Comparison of ENCODE assay signal across 16 cellular contexts in genomic region chr16:48232459-48233040, GRCh38. TPM values are rescaled to one million over a fixed set of nuclear protein-coding genes. Genes with fewer than 3 reads are reported as not detected.
DNase-seq lines count a peak whose midpoint lies in the region; ATAC-seq and TF ChIP-seq lines count a peak whose summit lies in the region.
"Had no signal": no experiment of that assay in that cellular context is flagged by ENCODE, and none has a peak within 500 bp of the region (broad histone marks: within the 10 kb centered on the region; RNA-seq: fewer than 3 reads in every experiment).

No MANE protein-coding gene starts in this region.

- in situ Hi-C loops in IMR-90 (cut with MboI; ENCODE audit: low sequenced_read_pairs), result no loop called here

- H2AK9ac ChIP-seq in IMR-90 (replicated peaks; ENCODE audit: low read depth, low read length, poor library complexity), result no peak overlapping the region

- TF ChIP-seq POLR2A in IMR-90 (IDR thresholded peaks at IDR 0.05; ENCODE audit: low read depth, low read length), result no peak

- H3K27me3 Mint-ChIP-seq in activated CD4-positive, alpha-beta T cell treated with anti-CD3 and anti-CD28 coated beads, Interleukin-2, amount 10 ng/mL, durations not matched to agents 7 days and 5 days, result no peaks in the 10 kb centered on the region
- H3K27me3 Mint-ChIP-seq in naive thymus-derived CD4-positive, alpha-beta T cell, result peaks cover 6 to 10% (median 7%) of the 10 kb centered on the region in 5 donors

- H3K56ac ChIP-seq in IMR-90 (ENCODE audit: extremely low read depth, insufficient read depth, low read length), result no peak overlapping the region

- no peak for TF ChIP-seq RAD21 in IMR-90 (IDR thresholded peaks at IDR 0.05; ENCODE audit: low read length)

- no peak overlapping the region for H2BK15ac ChIP-seq in IMR-90 (ENCODE audit: low read depth, low read length)

- dilution Hi-C loops in IMR-90 (cut with HindIII; ENCODE audit: low sequenced_read_pairs, unreplicated experiment), result no loop called here

- POLR2A ChIA-PET in activated CD4-positive, alpha-beta T cell treated with anti-CD3 and anti-CD28 coated beads, Interleukin-2, amount 10 ng/mL, durations not matched to agents 7 days and 5 days (lab: Charles Lee), result interaction anchor here (1.1 kb wide), 1 partner anchor 391 kb away, joined by 3 read pairs; no protein-coding TSS in a partner anchor
- POLR2A ChIA-PET in IMR-90 (lab: Charles Lee; ENCODE audit: unreplicated experiment), result no interaction called here
- POLR2A ChIA-PET in naive thymus-derived CD4-positive, alpha-beta T cell (lab: Charles Lee), result no interaction called here
- POLR2A ChIA-PET in GM10248 (lab: Yijun Ruan, JAX), result no interaction called here

- H3K9me3 ChIP-seq in IMR-90 (ENCODE audit: control insufficient read depth, insufficient read depth, low read length), result no peaks in the 10 kb centered on the region
- no peaks in the 10 kb centered on the region for H3K9me3 ChIP-seq in mucosa of descending colon
- no peaks in the 10 kb centered on the region for H3K9me3 ChIP-seq in naive thymus-derived CD4-positive, alpha-beta T cell (ENCODE audit: control insufficient read depth in 2 of 3, low read length in 3 of 3)
- H3K9me3 ChIP-seq: body of pancreas, tibial artery had no signal

- BruUV-seq in IMR-90 (replicated peaks; lab: Mats Ljungman, UMichigan), result no TSS peak

- H3K4me1 Mint-ChIP-seq in activated CD4-positive, alpha-beta T cell treated with anti-CD3 and anti-CD28 coated beads, Interleukin-2, amount 10 ng/mL, durations not matched to agents 7 days and 5 days, result peaks cover 22% of the 10 kb centered on the region
- H3K4me1 Mint-ChIP-seq in naive thymus-derived CD4-positive, alpha-beta T cell, result peaks cover 0 to 21% (median 0%) of the 10 kb centered on the region in 7 donors
- H3K4me1 Mint-ChIP-seq: natural killer cell had no signal

- no peaks in the 10 kb centered on the region for H3K36me3 ChIP-seq in IMR-90 (ENCODE audit: control insufficient read depth, insufficient read depth, low read length)
- no peaks in the 10 kb centered on the region for H3K36me3 ChIP-seq in mucosa of descending colon (ENCODE audit: low read depth)
- no peaks in the 10 kb centered on the region for H3K36me3 ChIP-seq in naive thymus-derived CD4-positive, alpha-beta T cell (ENCODE audit: control insufficient read depth in 2 of 3, insufficient read depth in 3 of 3, low read length in 3 of 3)
- H3K36me3 ChIP-seq: tibial artery had no signal

- WGBS in IMR-90 (ENCODE audit: extremely low coverage in 2 of 2, insufficient read length in 1 of 2), 2 experiments, result no CpG with 5 or more reads among the region's 2 CpGs

- no peak overlapping the region for H2AFZ ChIP-seq in IMR-90 (replicated peaks; ENCODE audit: low read length, poor library complexity)
- H2AFZ ChIP-seq: PC-9 had no signal

- no peak overlapping the region for H2BK120ac ChIP-seq in IMR-90 (ENCODE audit: low read depth, low read length)

- no peak overlapping the region for H2BK20ac ChIP-seq in IMR-90 (ENCODE audit: low read depth, low read length)

- no peaks in the 10 kb centered on the region for H3K9me3 Mint-ChIP-seq in activated CD4-positive, alpha-beta T cell treated with anti-CD3 and anti-CD28 coated beads, Interleukin-2, amount 10 ng/mL, durations not matched to agents 7 days and 5 days
- H3K9me3 Mint-ChIP-seq in naive thymus-derived CD4-positive, alpha-beta T cell, result peaks cover 0 to 1% (median 0%) of the 10 kb centered on the region in 11 donors
- H3K9me3 Mint-ChIP-seq: CD4-positive, alpha-beta T cell; natural killer cell had no signal

- no peak overlapping the region for H3K27ac ChIP-seq in IMR-90 (ENCODE audit: insufficient read depth, low read length)
- H3K27ac ChIP-seq in naive thymus-derived CD4-positive, alpha-beta T cell (ENCODE audit: low read depth, low read length), result no peak overlapping the region
- H3K27ac ChIP-seq: body of pancreas, dorsolateral prefrontal cortex, PC-9, tibial artery had no signal

- DNase-seq in activated CD4-positive, alpha-beta T cell treated with anti-CD3 and anti-CD28 coated beads, Interleukin-2, amount 10 ng/mL, durations not matched to agents 7 days and 5 days, result no peak
- no peak for DNase-seq in activated CD4-positive, alpha-beta T cell treated with anti-CD3 and anti-CD28 coated beads, Interleukin-2, amount 50 U/mL, for 4 hours
- DNase-seq in IMR-90, result peak; percentile 38
- DNase-seq in activated naive CD4-positive, alpha-beta T cell treated with anti-CD3 and anti-CD28 coated beads, Interleukin-2, amount 50 U/mL, for 16 hours, result peak; percentile 20
- no peak for DNase-seq in mucosa of descending colon
- DNase-seq in naive thymus-derived CD4-positive, alpha-beta T cell, result no peak
- DNase-seq in GM10248 (ENCODE audit: extremely low spot score), result no peak
- DNase-seq: natural killer cell, NCI-H2029 treated with DMSO at 0.1 percent for 48 hours, NCI-H524 treated with DMSO at 0.1 percent for 48 hours, tibial artery had no signal

- H3K27me3 ChIP-seq in IMR-90 (ENCODE audit: control insufficient read depth, insufficient read depth, low read length), result peaks cover 6% of the 10 kb centered on the region
- no peaks in the 10 kb centered on the region for H3K27me3 ChIP-seq in naive thymus-derived CD4-positive, alpha-beta T cell (ENCODE audit: control insufficient read depth in 2 of 2, insufficient read depth in 2 of 2, low read length in 2 of 2)
- H3K27me3 ChIP-seq: body of pancreas, dorsolateral prefrontal cortex, tibial artery had no signal

- H3K4me3 Mint-ChIP-seq in activated CD4-positive, alpha-beta T cell treated with anti-CD3 and anti-CD28 coated beads, Interleukin-2, amount 10 ng/mL, durations not matched to agents 7 days and 5 days, result no peak overlapping the region
- H3K4me3 Mint-ChIP-seq in naive thymus-derived CD4-positive, alpha-beta T cell, result peak overlapping the region in 1 of 10 donors; percentile 48
- H3K4me3 Mint-ChIP-seq: CD4-positive, alpha-beta T cell; natural killer cell had no signal

- H4K20me1 ChIP-seq in IMR-90 (ENCODE audit: insufficient read depth, low read length), result no peaks in the 10 kb centered on the region

- CTCF ChIA-PET in activated CD4-positive, alpha-beta T cell treated with anti-CD3 and anti-CD28 coated beads, Interleukin-2, amount 10 ng/mL, durations not matched to agents 7 days and 5 days (lab: Charles Lee), result interaction anchor here (0.6 to 3.9 kb wide), 5 partner anchors 183 to 398 kb away, joined by 4 to 17 read pairs (median 7); no protein-coding TSS in a partner anchor
- CTCF ChIA-PET in IMR-90 (lab: Yijun Ruan, JAX), result interaction anchor here (1.0 to 2.3 kb wide), 3 partner anchors 12 to 391 kb away, joined by 3 to 7 read pairs (median 5); no protein-coding TSS in a partner anchor
- CTCF ChIA-PET in naive thymus-derived CD4-positive, alpha-beta T cell (lab: Charles Lee), result interaction anchor here (1.0 to 1.2 kb wide), 2 partner anchors 391 to 399 kb away, joined by 3 read pairs; no protein-coding TSS in a partner anchor
- CTCF ChIA-PET in GM10248 (lab: Yijun Ruan, JAX), result interaction anchor here (1.0 to 6.1 kb wide), 14 partner anchors 9 to 404 kb away, joined by 3 to 73 read pairs (median 4); partner anchors contain the start of gene ABCC11

- no peaks in the 10 kb centered on the region for H3K36me3 Mint-ChIP-seq in activated CD4-positive, alpha-beta T cell treated with anti-CD3 and anti-CD28 coated beads, Interleukin-2, amount 10 ng/mL, durations not matched to agents 7 days and 5 days (ENCODE audit: low read depth)
- H3K36me3 Mint-ChIP-seq in naive thymus-derived CD4-positive, alpha-beta T cell, result peaks cover 0 to 4% (median 0%) of the 10 kb centered on the region in 5 donors
- H3K36me3 Mint-ChIP-seq: natural killer cell had no signal

- H3K9me1 ChIP-seq in IMR-90 (ENCODE audit: insufficient read depth, low read length), result no peaks in the 10 kb centered on the region; the same call in 1 of the 2 replicates

- no peak overlapping the region for H4K5ac ChIP-seq in IMR-90 (ENCODE audit: low read depth, low read length)

- intact Hi-C loops in IMR-90 (cut with micrococcal nuclease), result loop anchor here (1.0 to 2.0 kb wide), 3 partner anchors 310 to 398 kb away; no protein-coding TSS in a partner anchor
- intact Hi-C loops in mucosa of descending colon (cut with DNase I, micrococcal nuclease), result no loop called here
- intact Hi-C loops in naive thymus-derived CD4-positive, alpha-beta T cell (cut with micrococcal nuclease), result loop anchor here (1.0 to 10.0 kb wide), 3 partner anchors 322 to 398 kb away; no protein-coding TSS in a partner anchor

- peak overlapping the region; percentile 81 for H3K27ac Mint-ChIP-seq in activated CD4-positive, alpha-beta T cell treated with anti-CD3 and anti-CD28 coated beads, Interleukin-2, amount 10 ng/mL, durations not matched to agents 7 days and 5 days
- H3K27ac Mint-ChIP-seq in naive thymus-derived CD4-positive, alpha-beta T cell, result peak overlapping the region in 1 of 9 donors; percentile 56
- H3K27ac Mint-ChIP-seq: CD4-positive, alpha-beta T cell; natural killer cell had no signal

- no peak overlapping the region for H4K8ac ChIP-seq in IMR-90 (ENCODE audit: low read depth in 2 of 2, low read length in 2 of 2)

- H3K14ac ChIP-seq in IMR-90 (replicated peaks; ENCODE audit: low read depth, low read length), result no peak overlapping the region

- H4K91ac ChIP-seq in IMR-90 (ENCODE audit: insufficient read depth, low read depth, low read length), result no peak overlapping the region

- no peak overlapping the region for H3K23ac ChIP-seq in IMR-90 (ENCODE audit: low read depth, low read length)

- ATAC-seq in IMR-90 (ENCODE audit: low read depth) (peak; percentile 63), mucosa of descending colon (peak; percentile 15), GM18520 (IDR thresholded peaks at IDR 0.05; ENCODE audit: unreplicated experiment) (no peak)
- no peak for ATAC-seq in naive thymus-derived CD4-positive, alpha-beta T cell
- ATAC-seq: body of pancreas had no signal

- no peak overlapping the region for H2AK5ac ChIP-seq in IMR-90 (ENCODE audit: low read depth, low read length)

- H3K4me1 ChIP-seq in IMR-90 (ENCODE audit: control insufficient read depth, insufficient read depth, low read length) (0 out of 2 replicates have a peak, but pooled peaks cover 1% of the 10 kb centered on the region), mucosa of descending colon (ENCODE audit: low read depth) (no peaks in the 10 kb centered on the region)
- H3K4me1 ChIP-seq in naive thymus-derived CD4-positive, alpha-beta T cell (ENCODE audit: control insufficient read depth in 2 of 2, insufficient read depth in 2 of 2, low read length in 2 of 2), result no peaks in the 10 kb centered on the region
- H3K4me1 ChIP-seq: body of pancreas, tibial artery had no signal

- H3K4me3 ChIP-seq in IMR-90 (ENCODE audit: insufficient read depth, low read depth, low read length) (no peak overlapping the region), mucosa of descending colon (no peak overlapping the region)
- H3K4me3 ChIP-seq in naive thymus-derived CD4-positive, alpha-beta T cell (ENCODE audit: low read length), result no peak overlapping the region
- H3K4me3 ChIP-seq: body of pancreas, dorsolateral prefrontal cortex, PC-9, tibial artery had no signal

- H3K18ac ChIP-seq in IMR-90 (ENCODE audit: low read depth, low read length), result no peak overlapping the region

- no peak overlapping the region for H3K4ac ChIP-seq in IMR-90 (ENCODE audit: low read depth, low read length)

- no peak overlapping the region for H3K9ac ChIP-seq in IMR-90 (ENCODE audit: low read depth, low read length)

- 0 out of 2 replicates have a peak overlapping the region, but pooled peaks have one; percentile 34 for H3K4me2 ChIP-seq in IMR-90 (ENCODE audit: low read depth, low read length)
- H3K4me2 ChIP-seq: PC-9 had no signal

- no peak for TF ChIP-seq CTCF in IMR-90 (conservative IDR thresholded peaks at IDR 0.05; ENCODE audit: low read depth, low read length)
- no peak for TF ChIP-seq CTCF in mucosa of descending colon (IDR thresholded peaks at IDR 0.05)
- TF ChIP-seq CTCF in GM10248 (IDR thresholded peaks at IDR 0.05; ENCODE audit: control extremely low read depth, extremely low read depth, low read depth, missing control alignments), result no peak

- no peaks in the 10 kb centered on the region for H3K79me1 ChIP-seq in IMR-90 (ENCODE audit: low read depth in 1 of 2, low read length in 2 of 2)

- no peak overlapping the region for H2BK5ac ChIP-seq in IMR-90 (ENCODE audit: low read depth, low read length, poor library complexity, severe bottlenecking)

RNA-seq across cellular contexts. Expression of gene LONP2, which starts 11.6 kb away (rescaled TPM):
- 10 to 100 TPM; 62.8 to 68.2 TPM for total RNA-seq in activated CD4-positive, alpha-beta T cell treated with anti-CD3 and anti-CD28 coated beads, Interleukin-2, amount 10 ng/mL, durations not matched to agents 7 days and 5 days
- 81.1 and 90.9 TPM in 2 replicates for total RNA-seq in IMR-90 (2012; rRNA removed)
- 26.7 and 31.5 TPM in 2 replicates for polyA plus RNA-seq in IMR-90 (2012; rRNA removed)
- 8.2 and 10.0 TPM in 2 replicates for polyA plus RNA-seq in IMR-90 (2012; cell fraction: cytosol; rRNA removed)
- 25.0 and 105 TPM in 2 replicates for polyA plus RNA-seq in IMR-90 (2012; cell fraction: nucleus; rRNA removed; ENCODE audit: low replicate concordance)
- 10 to 100 TPM; 55.8 to 80.4 (median 68.4) TPM for total RNA-seq in mucosa of descending colon
- total RNA-seq in naive thymus-derived CD4-positive, alpha-beta T cell, result 100 to 1,000 TPM in 2 of 5 experiments, 10 to 100 TPM in 3; 62.3 to 124 (median 83.0) TPM
- 10 to 100 TPM; 37.8 to 51.1 TPM for polyA plus RNA-seq in naive thymus-derived CD4-positive, alpha-beta T cell

RNA-seq across cellular contexts. Expression of gene ABCC11, which starts 14.8 kb away (rescaled TPM):
- under 1 TPM in 1 of 2 experiments, not detected in 1; 0.10 TPM for total RNA-seq in activated CD4-positive, alpha-beta T cell treated with anti-CD3 and anti-CD28 coated beads, Interleukin-2, amount 10 ng/mL, durations not matched to agents 7 days and 5 days
- total RNA-seq in IMR-90 (2012; rRNA removed) (under 0.01 and 0.18 TPM in 2 replicates), mucosa of descending colon (under 1 TPM; 0.32 to 0.35 (median 0.34) TPM)
- polyA plus RNA-seq in IMR-90 (2012; rRNA removed), result 0.06 and 0.09 TPM in 2 replicates
- 0.12 TPM in 1 of 2 replicates, not detected in the other for polyA plus RNA-seq in IMR-90 (2012; cell fraction: cytosol; rRNA removed)
- 0.07 and 0.10 TPM in 2 replicates for polyA plus RNA-seq in IMR-90 (2012; cell fraction: nucleus; rRNA removed; ENCODE audit: low replicate concordance)
- under 1 TPM in 2 of 5 experiments, not detected in 3; 0.08 to 0.81 TPM for total RNA-seq in naive thymus-derived CD4-positive, alpha-beta T cell
- polyA plus RNA-seq in naive thymus-derived CD4-positive, alpha-beta T cell, result not detected

Comparison
In these comparisons a context has a peak if more than half of its experiments do, and no peak if none do; other contexts are left out.
1. DNase-seq: peak in IMR-90 (single experiment) and activated naive CD4-positive, alpha-beta T cell treated with anti-CD3 and anti-CD28 coated beads, Interleukin-2, amount 50 U/mL, for 16 hours (single experiment); none in activated CD4-positive, alpha-beta T cell treated with anti-CD3 and anti-CD28 coated beads, Interleukin-2, amount 10 ng/mL, durations not matched to agents 7 days and 5 days (single experiment), activated CD4-positive, alpha-beta T cell treated with anti-CD3 and anti-CD28 coated beads, Interleukin-2, amount 50 U/mL, for 4 hours (0 of 2), mucosa of descending colon (0 of 3), naive thymus-derived CD4-positive, alpha-beta T cell (0 of 9) and GM10248 (single experiment).
2. ATAC-seq: peak in IMR-90 (single experiment) and mucosa of descending colon (single experiment); none in naive thymus-derived CD4-positive, alpha-beta T cell (single experiment) and GM18520 (single experiment).
3. intact Hi-C loops: an anchor here in IMR-90 (1.0 to 2.0 kb wide) and naive thymus-derived CD4-positive, alpha-beta T cell (1.0 to 10.0 kb wide); none called in mucosa of descending colon.